ENCODE assay signal across 10 cellular contexts in genomic region chr5:36239370-36240293, GRCh38. TPM values are rescaled to one million over a fixed set of nuclear protein-coding genes. Genes with fewer than 3 reads are reported as not detected.
DNase-seq lines count a peak whose midpoint lies in the region; ATAC-seq and TF ChIP-seq lines count a peak whose summit lies in the region.
"Had no signal": no experiment of that assay in that cellular context is flagged by ENCODE, and none has a peak within 500 bp of the region (broad histone marks: within the 10 kb centered on the region; RNA-seq: fewer than 3 reads in every experiment).

No MANE protein-coding gene starts in this region.

- H3K9me3 Mint-ChIP-seq in activated CD8-positive, alpha-beta T cell treated with anti-CD3 and anti-CD28 coated beads for 36 hours: no peaks in the 10 kb centered on the region
- no peaks in the 10 kb centered on the region for H3K9me3 Mint-ChIP-seq in activated CD8-positive, alpha-beta T cell treated with anti-CD3 and anti-CD28 coated beads, Interleukin-2, amount 10 ng/mL, durations not matched to agents 7 days and 5 days (ENCODE audit: insufficient read depth)
- no peaks in the 10 kb centered on the region for H3K9me3 Mint-ChIP-seq in activated naive CD4-positive, alpha-beta T cell treated with anti-CD3 and anti-CD28 coated beads, Interleukin-2, amount 50 U/mL, for 72 hours

- H3K27ac Mint-ChIP-seq in activated CD8-positive, alpha-beta T cell treated with anti-CD3 and anti-CD28 coated beads for 36 hours: peak overlapping the region; percentile 87
- H3K27ac Mint-ChIP-seq in activated CD8-positive, alpha-beta T cell treated with anti-CD3 and anti-CD28 coated beads, Interleukin-2, amount 10 ng/mL, durations not matched to agents 7 days and 5 days: no peak overlapping the region
- peak overlapping the region; percentile 5 to 18 for H3K27ac Mint-ChIP-seq in activated naive CD4-positive, alpha-beta T cell treated with anti-CD3 and anti-CD28 coated beads, Interleukin-2, amount 50 U/mL, for 72 hours

- H3K9me3 ChIP-seq in testis: no peaks in the 10 kb centered on the region

- no peaks in the 10 kb centered on the region for H3K27me3 Mint-ChIP-seq in activated CD8-positive, alpha-beta T cell treated with anti-CD3 and anti-CD28 coated beads for 36 hours
- no peaks in the 10 kb centered on the region for H3K27me3 Mint-ChIP-seq in activated CD8-positive, alpha-beta T cell treated with anti-CD3 and anti-CD28 coated beads, Interleukin-2, amount 10 ng/mL, durations not matched to agents 7 days and 5 days (ENCODE audit: low read depth)

- TF ChIP-seq CTCF in activated CD8-positive, alpha-beta T cell treated with anti-CD3 and anti-CD28 coated beads for 36 hours (IDR thresholded peaks at IDR 0.05): no peak
- TF ChIP-seq CTCF in testis (IDR thresholded peaks at IDR 0.05): no peak

- CTCF ChIA-PET in activated CD8-positive, alpha-beta T cell treated with anti-CD3 and anti-CD28 coated beads for 36 hours (lab: Charles Lee): no interaction called here
- CTCF ChIA-PET in activated CD8-positive, alpha-beta T cell treated with anti-CD3 and anti-CD28 coated beads, Interleukin-2, amount 10 ng/mL, durations not matched to agents 7 days and 5 days (lab: Charles Lee): interaction anchor here (0.7 to 0.8 kb wide), 2 partner anchors 11 to 161 kb away, joined by 3 read pairs; no protein-coding TSS in a partner anchor

- H3K27ac ChIP-seq in layer of hippocampus (ENCODE audit: low read depth, low read length): peak overlapping the region; percentile 5
- H3K27ac ChIP-seq in testis: peak overlapping the region; percentile 1 to 16
- H3K27ac ChIP-seq: SJSA1 had no signal

- H3K4me3 ChIP-seq in testis: peak overlapping the region in 1 of 2 donors; percentile 99

- H3K36me3 Mint-ChIP-seq in activated CD8-positive, alpha-beta T cell treated with anti-CD3 and anti-CD28 coated beads for 36 hours (ENCODE audit: low read depth): no peaks in the 10 kb centered on the region
- H3K36me3 Mint-ChIP-seq in activated CD8-positive, alpha-beta T cell treated with anti-CD3 and anti-CD28 coated beads, Interleukin-2, amount 10 ng/mL, durations not matched to agents 7 days and 5 days (ENCODE audit: low read depth): no peaks in the 10 kb centered on the region
- H3K36me3 Mint-ChIP-seq in activated naive CD4-positive, alpha-beta T cell treated with anti-CD3 and anti-CD28 coated beads, Interleukin-2, amount 50 U/mL, for 72 hours: no peaks in the 10 kb centered on the region

- H3K4me3 Mint-ChIP-seq in activated CD8-positive, alpha-beta T cell treated with anti-CD3 and anti-CD28 coated beads for 36 hours: peak overlapping the region; percentile 78
- H3K4me3 Mint-ChIP-seq in activated CD8-positive, alpha-beta T cell treated with anti-CD3 and anti-CD28 coated beads, Interleukin-2, amount 10 ng/mL, durations not matched to agents 7 days and 5 days: no peak overlapping the region

- H3K27me3 ChIP-seq in layer of hippocampus (ENCODE audit: control insufficient read depth, insufficient read depth, low read length) (no peaks in the 10 kb centered on the region), testis (no peaks in the 10 kb centered on the region)
- H3K27me3 ChIP-seq: SJSA1 had no signal

- H3K4me1 Mint-ChIP-seq in activated CD8-positive, alpha-beta T cell treated with anti-CD3 and anti-CD28 coated beads for 36 hours (ENCODE audit: low read depth): peaks cover 44% of the 10 kb centered on the region
- peaks cover 31% of the 10 kb centered on the region for H3K4me1 Mint-ChIP-seq in activated CD8-positive, alpha-beta T cell treated with anti-CD3 and anti-CD28 coated beads, Interleukin-2, amount 10 ng/mL, durations not matched to agents 7 days and 5 days (ENCODE audit: low read depth)

- H3K4me1 ChIP-seq in testis: peaks cover 34% of the 10 kb centered on the region

- 18 to 27% methylated on average over 4 of the region's 4 CpGs for WGBS in testis, 2 donors

- no peak for TF ChIP-seq POLR2A in testis (IDR thresholded peaks at IDR 0.05)

- DNase-seq in activated CD8-positive, alpha-beta T cell treated with anti-CD3 and anti-CD28 coated beads for 36 hours: no peak
- no peak for DNase-seq in activated CD8-positive, alpha-beta T cell treated with anti-CD3 and anti-CD28 coated beads, Interleukin-2, amount 10 ng/mL, durations not matched to agents 7 days and 5 days
- no peak for DNase-seq in activated naive CD4-positive, alpha-beta T cell treated with anti-CD3 and anti-CD28 coated beads, Interleukin-2, amount 50 U/mL, for 72 hours (ENCODE audit: low spot score in 2 of 2)
- DNase-seq in testis: no peak
- no peak for DNase-seq in DMS 273 (lab: John Stamatoyannopoulos, UW; ENCODE audit: unreplicated experiment)
- no peak for DNase-seq in activated CD8-positive, alpha-beta memory T cell treated with anti-CD3 and anti-CD28 coated beads, Interleukin-2, amount 50 U/mL, for 4 hours
- DNase-seq in COLO829 (ENCODE audit: low spot score): no peak
- DNase-seq: head of caudate nucleus had no signal

- H3K36me3 ChIP-seq in testis (ENCODE audit: low read depth, missing control alignments): no peaks in the 10 kb centered on the region

- intact Hi-C loops in activated CD8-positive, alpha-beta T cell treated with anti-CD3 and anti-CD28 coated beads for 36 hours (cut with micrococcal nuclease): loop anchor here (5.0 kb wide), 1 partner anchor 87 kb away; the partner anchor contains the start of genes LMBRD2 and SKP2
- intact Hi-C loops in testis (cut with DNase I; ENCODE audit: low total_unique reads): loop anchor here (5.0 kb wide), 1 partner anchor 63 kb away; the partner anchor contains the start of gene RANBP3L

- no peak for ATAC-seq in activated CD8-positive, alpha-beta T cell treated with anti-CD3 and anti-CD28 coated beads for 36 hours
- ATAC-seq in activated CD8-positive, alpha-beta T cell treated with anti-CD3 and anti-CD28 coated beads, Interleukin-2, amount 10 ng/mL, durations not matched to agents 7 days and 5 days: no peak
- no peak for ATAC-seq in activated naive CD4-positive, alpha-beta T cell treated with anti-CD3 and anti-CD28 coated beads, Interleukin-2, amount 50 U/mL, for 72 hours

- POLR2A ChIA-PET in activated CD8-positive, alpha-beta T cell treated with anti-CD3 and anti-CD28 coated beads for 36 hours (lab: Charles Lee): no interaction called here
- POLR2A ChIA-PET in activated CD8-positive, alpha-beta T cell treated with anti-CD3 and anti-CD28 coated beads, Interleukin-2, amount 10 ng/mL, durations not matched to agents 7 days and 5 days (lab: Charles Lee): no interaction called here

RNA-seq across cellular contexts. Expression of gene NADK2, which starts 2.1 kb away (rescaled TPM):
- total RNA-seq in activated CD8-positive, alpha-beta T cell treated with anti-CD3 and anti-CD28 coated beads for 36 hours: 10 to 100 TPM; 22.7 to 25.2 TPM
- total RNA-seq in activated CD8-positive, alpha-beta T cell treated with anti-CD3 and anti-CD28 coated beads, Interleukin-2, amount 10 ng/mL, durations not matched to agents 7 days and 5 days: 10 to 100 TPM; 11.0 to 12.8 TPM
- total RNA-seq in activated naive CD4-positive, alpha-beta T cell treated with anti-CD3 and anti-CD28 coated beads, Interleukin-2, amount 50 U/mL, for 72 hours: 10 to 100 TPM; 11.7 to 12.2 TPM
- total RNA-seq in testis: 10 to 100 TPM; 27.1 to 42.2 TPM
- polyA plus RNA-seq in testis (ENCODE audit: insufficient read depth, low read depth, low replicate concordance): 55.1 TPM
